Comparison of ENCODE assay signal across 9 cellular contexts in genomic region chr6:25173951-25174474, GRCh38.
DNase-seq lines count a peak whose midpoint lies in the region; TF ChIP-seq lines count a peak whose summit lies in the region.
"Had no signal": no experiment of that assay in that cellular context is flagged by ENCODE, and none has a peak within 500 bp of the region (broad histone marks: within the 10 kb centered on the region; RNA-seq: fewer than 3 reads in every experiment).

No MANE protein-coding gene starts in this region.

- H3K4me3 Mint-ChIP-seq in mesothelial cell of epicardium: no peak overlapping the region

- H2BK120ac ChIP-seq in neuronal stem cell (ENCODE audit: low read depth, low read length): no peak overlapping the region

- no peaks in the 10 kb centered on the region for H3K36me3 Mint-ChIP-seq in mesothelial cell of epicardium

- no peak overlapping the region for H4K91ac ChIP-seq in neuronal stem cell (ENCODE audit: low read depth, low read length, poor library complexity)

- no peak overlapping the region for H3K14ac ChIP-seq in neuronal stem cell (ENCODE audit: low read length)

- no peak overlapping the region for H3K23ac ChIP-seq in neuronal stem cell (ENCODE audit: low read depth, low read length, poor library complexity)

- H3K9me3 ChIP-seq in neuronal stem cell (replicated peaks in 1 of 2; ENCODE audit: control insufficient read depth in 2 of 2, insufficient read depth in 1 of 2, low read depth in 1 of 2, low read length in 2 of 2): no peaks in the 10 kb centered on the region

- no peak overlapping the region for H2BK12ac ChIP-seq in neuronal stem cell (ENCODE audit: low read length)

- H2AK5ac ChIP-seq in neuronal stem cell (ENCODE audit: low read depth, low read length): no peak overlapping the region

- no peak overlapping the region for H2AFZ ChIP-seq in neuronal stem cell (ENCODE audit: low read length)

- no CpG with 5 or more reads among the region's 4 CpGs for WGBS in neuronal stem cell (ENCODE audit: extremely low coverage in 2 of 2, insufficient read length in 2 of 2, insufficient replicate concordance in 1 of 2), 2 donors

- no peaks in the 10 kb centered on the region for H3K79me1 ChIP-seq in neuronal stem cell (ENCODE audit: low read depth, low read length)

- H2BK15ac ChIP-seq in neuronal stem cell (ENCODE audit: low read length): no peak overlapping the region

- H3K27me3 Mint-ChIP-seq in mesothelial cell of epicardium (ENCODE audit: low read depth): no peaks in the 10 kb centered on the region

- H3K18ac ChIP-seq in neuronal stem cell (ENCODE audit: low read length): no peak overlapping the region

- no peak overlapping the region for H2BK5ac ChIP-seq in neuronal stem cell (ENCODE audit: low read length)

- no peaks in the 10 kb centered on the region for H3K4me1 ChIP-seq in neuronal stem cell (ENCODE audit: control insufficient read depth in 2 of 2, insufficient read depth in 1 of 2, low read depth in 1 of 2, low read length in 2 of 2)

- peak; percentile 93 for DNase-seq in BJ (ENCODE audit: low read depth)
- peak; percentile 2 to 24 for DNase-seq in Kasumi-1 (lab: John Stamatoyannopoulos, UW)
- peak; percentile 80 for DNase-seq in astrocyte of the hippocampus (ENCODE audit: low read depth, low spot score)
- DNase-seq in mesothelial cell of epicardium (ENCODE audit: low spot score in 2 of 2, unreplicated experiment in 2 of 2): no peak
- no peak for DNase-seq in NCI-H1930 (lab: John Stamatoyannopoulos, UW)
- no peak for DNase-seq in hypothalamus (lab: John Stamatoyannopoulos, UW)
- DNase-seq in NCI-H2196 (lab: John Stamatoyannopoulos, UW; ENCODE audit: unreplicated experiment): no peak
- no peak for DNase-seq in neuronal stem cell (ENCODE audit: low spot score)
- DNase-seq: left cardiac atrium had no signal

- CTCF ChIA-PET in BJ (lab: Yijun Ruan, JAX): interaction anchor here (0.9 to 2.1 kb wide), 4 partner anchors 27 to 103 kb away, joined by 3 to 6 read pairs (median 6); no protein-coding TSS in a partner anchor

- H3K27ac Mint-ChIP-seq in mesothelial cell of epicardium: peak overlapping the region; percentile 55

- H3K9me3 Mint-ChIP-seq in mesothelial cell of epicardium: no peaks in the 10 kb centered on the region

- H3K27me3 ChIP-seq in BJ (ENCODE audit: control insufficient read depth, insufficient read depth, low read length) (no peaks in the 10 kb centered on the region), neuronal stem cell (ENCODE audit: control insufficient read depth in 3 of 3, insufficient read depth in 3 of 3, low read depth in 1 of 3, low read length in 3 of 3) (peaks cover 0 to 4% (median 0%) of the 10 kb centered on the region in 3 experiments)

- TF ChIP-seq CTCF in BJ (IDR thresholded peaks at IDR 0.05; ENCODE audit: insufficient read depth, low read depth, low read length) (no peak), mesothelial cell of epicardium (IDR thresholded peaks at IDR 0.05; ENCODE audit: unreplicated experiment) (no peak)

- H3K4me2 ChIP-seq in neuronal stem cell (ENCODE audit: insufficient read depth, low read length, poor library complexity, severe bottlenecking): no peak overlapping the region

- no peak overlapping the region for H3K27ac ChIP-seq in neuronal stem cell (replicated peaks; ENCODE audit: low read length)

- H3K36me3 ChIP-seq in BJ (ENCODE audit: control insufficient read depth, insufficient read depth, low read length): no peaks in the 10 kb centered on the region
- no peaks in the 10 kb centered on the region for H3K36me3 ChIP-seq in neuronal stem cell (replicated peaks in 1 of 2; ENCODE audit: control insufficient read depth in 2 of 2, insufficient read depth in 2 of 2, low read length in 2 of 2)

- H4K8ac ChIP-seq in neuronal stem cell (ENCODE audit: low read depth, low read length): no peak overlapping the region

- H3K4ac ChIP-seq in neuronal stem cell (ENCODE audit: low read length): no peak overlapping the region

- no peak overlapping the region for H3K9ac ChIP-seq in neuronal stem cell (ENCODE audit: low read depth, low read length, poor library complexity)

- POLR2A ChIA-PET in BJ (lab: Charles Lee): interaction anchor here (0.7 kb wide), 2 partner anchors 60 to 254 kb away, joined by 4 read pairs; no protein-coding TSS in a partner anchor

- peaks cover 42% of the 10 kb centered on the region for H3K4me1 Mint-ChIP-seq in mesothelial cell of epicardium

- H3K4me3 ChIP-seq in BJ (ENCODE audit: low read depth, low read length) (no peak overlapping the region), neuronal stem cell (ENCODE audit: low read length in 2 of 2) (no peak overlapping the region)

Comparison
In these comparisons a context has a peak if more than half of its experiments do, and no peak if none do; other contexts are left out.
1. DNase-seq: peak in BJ (single experiment), Kasumi-1 (2 of 2) and astrocyte of the hippocampus (single experiment); none in mesothelial cell of epicardium (0 of 2), NCI-H1930 (0 of 2), hypothalamus (0 of 51), NCI-H2196 (single experiment) and neuronal stem cell (single experiment).